20 cellular contexts compared by ENCODE assay signal in genomic region chr12:4653257-4653656, GRCh38. TPM values are rescaled to one million over a fixed set of nuclear protein-coding genes. Genes with fewer than 3 reads are reported as not detected.
DNase-seq lines count a peak whose midpoint lies in the region; ATAC-seq, FAIRE-seq and TF ChIP-seq lines count a peak whose summit lies in the region.
"Had no signal": no experiment of that assay in that cellular context is flagged by ENCODE, and none has a peak within 500 bp of the region (broad histone marks: within the 10 kb centered on the region; RNA-seq: fewer than 3 reads in every experiment).

No MANE protein-coding gene starts in this region.

- H3K27ac ChIP-seq in astrocyte (ENCODE audit: low read depth, low read length), result no peak overlapping the region
- H3K27ac ChIP-seq: C4-2B, KMS-11 had no signal

- DNase-seq in ACHN, result peak; percentile 12
- no peak for DNase-seq in HFFc6
- DNase-seq in astrocyte (ENCODE audit: low read depth), result no peak
- peak; percentile 9 for DNase-seq in iris pigment epithelial cell (ENCODE audit: low read depth)
- DNase-seq in NK-92 treated with Interleukin-12 subunit alpha and Interleukin-12 subunit beta, amount 100 ng/mL, for 24 hours (lab: John Stamatoyannopoulos, UW), result no peak
- DNase-seq: EL, MG63, NCI-H1092, NCI-H146, NCI-H2081 treated with DMSO at 0.1 percent for 48 hours, NCI-H510A treated with DMSO at 0.1 percent for 48 hours, SHP77 treated with DMSO at 0.1 percent for 48 hours had no signal

- TF ChIP-seq CTCF in HFFc6 (IDR thresholded peaks at IDR 0.05) (0 out of 2 replicates have a peak, but pooled peaks have one; percentile 9), astrocyte (IDR thresholded peaks at IDR 0.05; ENCODE audit: insufficient read depth, low read depth, low read length) (no peak)

- no peak overlapping the region for H3K4me3 ChIP-seq in astrocyte (ENCODE audit: insufficient read depth, low read depth, low read length)
- H3K4me3 ChIP-seq: HAP-1, MG63 had no signal

- H3K4me1 ChIP-seq in astrocyte (ENCODE audit: insufficient read depth, low read length), result peaks cover 8% of the 10 kb centered on the region

- peaks cover 31% of the 10 kb centered on the region for H3K36me3 ChIP-seq in astrocyte (ENCODE audit: insufficient read depth, low read length)

- H3K36me3 Mint-ChIP-seq in HFFc6 (ENCODE audit: low read depth) (no peaks in the 10 kb centered on the region; the same call in 1 of the 2 replicates), astrocyte (ENCODE audit: low read depth, unreplicated experiment) (peaks cover 4% of the 10 kb centered on the region)

- H3K9me3 Mint-ChIP-seq in HFFc6 (no peaks in the 10 kb centered on the region), astrocyte (ENCODE audit: unreplicated experiment) (no peaks in the 10 kb centered on the region)

- no peak overlapping the region for H3K4me3 Mint-ChIP-seq in HFFc6
- H3K4me3 Mint-ChIP-seq in astrocyte (ENCODE audit: unreplicated experiment), result no peak overlapping the region

- H3K4me1 Mint-ChIP-seq in HFFc6 (ENCODE audit: low read depth) (peaks cover 30% of the 10 kb centered on the region), astrocyte (ENCODE audit: low read depth, unreplicated experiment) (peaks cover 11% of the 10 kb centered on the region)

- H3K4me2 ChIP-seq in astrocyte (ENCODE audit: low read length), result no peak overlapping the region
- H3K4me2 ChIP-seq: KMS-11 had no signal

- H3K79me2 ChIP-seq in astrocyte (ENCODE audit: insufficient read depth, low read length), result peaks cover 62% of the 10 kb centered on the region

- ATAC-seq in HG02938 (IDR thresholded peaks at IDR 0.05; ENCODE audit: unreplicated experiment) (no peak), GM18868 (IDR thresholded peaks at IDR 0.05; ENCODE audit: unreplicated experiment) (no peak), HG03039 (IDR thresholded peaks at IDR 0.05; ENCODE audit: unreplicated experiment) (no peak)
- ATAC-seq: SK-N-SH treated with all-trans-retinoic acid at 6 μM for 48 hours had no signal

- peaks cover 20% of the 10 kb centered on the region for H4K20me1 ChIP-seq in astrocyte (ENCODE audit: insufficient read depth, low read length)

- FAIRE-seq in astrocyte (lab: Jason Lieb, UNC), result peak; percentile 43
- FAIRE-seq: A204.1 had no signal

- in situ Hi-C loops in ACHN (cut with HindIII; ENCODE audit: low pct_ligation_motif_present, low pct_unique_long_range_greater_than_20kb, low sequenced_read_pairs), result no loop called here

- no peaks in the 10 kb centered on the region for H3K27me3 ChIP-seq in astrocyte (ENCODE audit: insufficient read depth, low read length)
- H3K27me3 ChIP-seq: MG63 had no signal

- H3K9ac ChIP-seq in astrocyte (ENCODE audit: low read length), result no peak overlapping the region
- H3K9ac ChIP-seq: KMS-11 had no signal

- H2AFZ ChIP-seq in astrocyte (ENCODE audit: low read depth, low read length), result no peak overlapping the region

- H3K27me3 Mint-ChIP-seq in HFFc6 (ENCODE audit: insufficient read depth) (no peaks in the 10 kb centered on the region), astrocyte (ENCODE audit: low read depth, unreplicated experiment) (no peaks in the 10 kb centered on the region)

- no peak overlapping the region for H3K27ac Mint-ChIP-seq in HFFc6
- H3K27ac Mint-ChIP-seq in astrocyte (ENCODE audit: unreplicated experiment), result no peak overlapping the region

- H3K9me3 ChIP-seq in astrocyte (ENCODE audit: insufficient read depth, low read depth, low read length), result no peaks in the 10 kb centered on the region
- H3K9me3 ChIP-seq: HAP-1, MG63 had no signal

RNA-seq across cellular contexts. Expression of gene NDUFA9, which starts 4.3 kb away (rescaled TPM):
- 100 to 1,000 TPM in 2 of 6 experiments, 10 to 100 TPM in 4; 91.0 to 112 (median 97.4) TPM for total RNA-seq in HFFc6 (2021; fragmentation: NEBNext Ultra II Directional; extraction: Animal tissue kit (Norgen Biotek cat#: 25700))
- 97.8 and 101 TPM in 2 replicates for total RNA-seq in astrocyte

RNA-seq across cellular contexts. Expression of gene AKAP3, which starts 4.4 kb away (rescaled TPM):
- under 1 TPM; 0.23 to 0.75 (median 0.42) TPM for total RNA-seq in HFFc6 (2021; fragmentation: NEBNext Ultra II Directional; extraction: Animal tissue kit (Norgen Biotek cat#: 25700))
- total RNA-seq in astrocyte, result 0.94 and 1.4 TPM in 2 replicates

Comparison
In these comparisons a context has a peak if more than half of its experiments do, and no peak if none do; other contexts are left out.
1. DNase-seq: peak in ACHN (single experiment) and iris pigment epithelial cell (single experiment); none in HFFc6 (single experiment), astrocyte (single experiment) and NK-92 treated with Interleukin-12 subunit alpha and Interleukin-12 subunit beta, amount 100 ng/mL, for 24 hours (single experiment).